Comparison of ENCODE assay signal across 9 cellular contexts in the genomic region with DNA sequence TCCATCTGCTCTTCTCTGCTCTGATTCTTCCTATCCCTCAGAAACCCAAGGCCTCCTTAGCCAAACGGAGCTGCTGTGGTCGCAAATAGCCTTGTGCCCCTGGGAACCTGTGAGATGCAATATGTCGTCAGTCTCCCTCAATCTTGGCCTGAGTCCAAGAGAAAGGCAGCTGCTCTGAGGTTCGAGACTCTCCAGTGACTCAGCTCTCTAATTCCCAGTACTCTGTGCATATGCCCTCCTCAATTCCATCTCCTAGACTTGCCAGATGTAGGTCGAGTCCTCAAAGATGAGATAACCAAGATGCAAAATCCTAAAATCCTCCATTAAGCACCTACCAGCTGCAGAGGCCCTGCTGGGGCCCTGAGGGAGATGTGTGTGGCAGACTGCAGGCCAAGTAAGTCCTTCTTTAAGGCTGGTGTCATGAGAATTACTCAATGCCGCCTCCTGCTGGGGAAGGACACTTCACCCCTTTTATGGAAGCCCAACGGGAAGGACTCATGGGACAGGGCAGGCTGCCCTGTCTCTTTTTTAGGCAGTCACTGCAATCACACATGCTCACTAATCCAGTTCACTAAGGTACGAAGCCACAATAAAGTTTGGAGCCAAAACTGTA. TPM values are rescaled to one million over a fixed set of nuclear protein-coding genes. Genes with fewer than 3 reads are reported as not detected.
A peak's percentile ranks its signal among the peaks of the same experiment; 100 is the strongest.
DNase-seq lines count a peak whose midpoint lies in the region; ATAC-seq, FAIRE-seq and TF ChIP-seq lines count a peak whose summit lies in the region.
"Had no signal": no experiment of that assay in that cellular context is flagged by ENCODE, and none has a peak within 500 bp of the region (broad histone marks: within the 10 kb centered on the region; RNA-seq: fewer than 3 reads in every experiment).

No MANE protein-coding gene starts in this region.

- DNase-seq in activated effector memory CD4-positive, alpha-beta T cell treated with anti-CD3 and anti-CD28 coated beads, Interleukin-2, amount 50 U/mL, for 16 hours, result peak; percentile 72
- no peak for DNase-seq in activated effector memory CD4-positive, alpha-beta T cell treated with Interleukin-2 at 50 U/mL for 16 hours
- peak; percentile 38 for DNase-seq in activated naive CD8-positive, alpha-beta T cell treated with anti-CD3 and anti-CD28 coated beads, Interleukin-2, amount 10 ng/mL, durations not matched to agents 7 days and 5 days
- no peak for DNase-seq in keratinocyte (ENCODE audit: low read depth, low spot score)
- no peak for DNase-seq in upper lobe of right lung
- DNase-seq in medulla oblongata (ENCODE audit: extremely low spot score), result no peak
- DNase-seq in T1000 (lab: John Stamatoyannopoulos, UW), result no peak

- H3K9me1 ChIP-seq in keratinocyte (ENCODE audit: control insufficient read depth, extremely low read depth, insufficient read depth, low read length), result no peaks in the 10 kb centered on the region

- H4K20me1 ChIP-seq in OCI-LY3 (ENCODE audit: insufficient read depth, low read length), result no peaks in the 10 kb centered on the region
- no peaks in the 10 kb centered on the region for H4K20me1 ChIP-seq in keratinocyte (ENCODE audit: control insufficient read depth, extremely low read depth, insufficient read depth, low read length)

- 0 out of 2 replicates have a peak, but pooled peaks cover 4% of the 10 kb centered on the region for H3K27me3 ChIP-seq in OCI-LY3 (ENCODE audit: low read depth, low read length)
- no peaks in the 10 kb centered on the region for H3K27me3 ChIP-seq in keratinocyte (ENCODE audit: control insufficient read depth, extremely low read depth, insufficient read depth, low read length)
- peaks cover 9% of the 10 kb centered on the region for H3K27me3 ChIP-seq in upper lobe of right lung

- H3K79me2 ChIP-seq in OCI-LY3 (ENCODE audit: low read length) (no peaks in the 10 kb centered on the region), keratinocyte (ENCODE audit: control insufficient read depth, insufficient read depth, low read length) (no peaks in the 10 kb centered on the region)

- H3K27ac Mint-ChIP-seq in activated naive CD8-positive, alpha-beta T cell treated with anti-CD3 and anti-CD28 coated beads, Interleukin-2, amount 10 ng/mL, durations not matched to agents 7 days and 5 days, result no peak overlapping the region

- no peak overlapping the region for H3K4me3 ChIP-seq in OCI-LY3 (ENCODE audit: low read length)
- no peak overlapping the region for H3K4me3 ChIP-seq in keratinocyte (ENCODE audit: control insufficient read depth in 2 of 3, extremely low read depth in 1 of 3, insufficient read depth in 2 of 3, low read depth in 1 of 3, low read length in 3 of 3)
- no peak overlapping the region for H3K4me3 ChIP-seq in upper lobe of right lung

- intact Hi-C loops in upper lobe of right lung (cut with DNase I), result no loop called here

- no peak overlapping the region for H3K4me3 Mint-ChIP-seq in activated naive CD8-positive, alpha-beta T cell treated with anti-CD3 and anti-CD28 coated beads, Interleukin-2, amount 10 ng/mL, durations not matched to agents 7 days and 5 days
- H3K4me3 Mint-ChIP-seq: central memory CD8-positive, alpha-beta T cell had no signal

- H3K9ac ChIP-seq in OCI-LY3 (ENCODE audit: low read length) (no peak overlapping the region), keratinocyte (ENCODE audit: control insufficient read depth, extremely low read depth, insufficient read depth, low read length) (no peak overlapping the region)

- POLR2A ChIA-PET in activated naive CD8-positive, alpha-beta T cell treated with anti-CD3 and anti-CD28 coated beads, Interleukin-2, amount 10 ng/mL, durations not matched to agents 7 days and 5 days (lab: Charles Lee), result interaction anchor here (0.7 kb wide), 1 partner anchor 200 kb away, joined by 3 read pairs; no protein-coding TSS in a partner anchor

- H3K27ac ChIP-seq in OCI-LY3 (ENCODE audit: low read length) (no peak overlapping the region), keratinocyte (ENCODE audit: control insufficient read depth, insufficient read depth, low read length) (no peak overlapping the region), upper lobe of right lung (no peak overlapping the region)

- peaks cover 35% of the 10 kb centered on the region for H3K4me1 ChIP-seq in OCI-LY3 (ENCODE audit: low read length)
- peaks cover 24% of the 10 kb centered on the region for H3K4me1 ChIP-seq in keratinocyte (ENCODE audit: control insufficient read depth, extremely low read depth, insufficient read depth, low read length)
- H3K4me1 ChIP-seq in upper lobe of right lung, result peaks cover 14% of the 10 kb centered on the region

- H3K4me1 Mint-ChIP-seq in activated naive CD8-positive, alpha-beta T cell treated with anti-CD3 and anti-CD28 coated beads, Interleukin-2, amount 10 ng/mL, durations not matched to agents 7 days and 5 days, result peaks cover 11% of the 10 kb centered on the region

- no peak overlapping the region for H2AFZ ChIP-seq in OCI-LY3 (ENCODE audit: low read depth, low read length)
- no peak overlapping the region for H2AFZ ChIP-seq in keratinocyte (ENCODE audit: control insufficient read depth, low read length)

- no peak for ATAC-seq in activated naive CD8-positive, alpha-beta T cell treated with anti-CD3 and anti-CD28 coated beads, Interleukin-2, amount 10 ng/mL, durations not matched to agents 7 days and 5 days (ENCODE audit: low read depth)
- peak; percentile 66 for ATAC-seq in upper lobe of right lung

- no peaks in the 10 kb centered on the region for H3K9me3 ChIP-seq in OCI-LY3 (ENCODE audit: insufficient read depth, low read length)
- no peaks in the 10 kb centered on the region for H3K9me3 ChIP-seq in keratinocyte (ENCODE audit: control insufficient read depth, low read depth, low read length)
- no peaks in the 10 kb centered on the region for H3K9me3 ChIP-seq in upper lobe of right lung

- no peaks in the 10 kb centered on the region for H3K36me3 ChIP-seq in OCI-LY3 (replicated peaks; ENCODE audit: low read depth, low read length)
- H3K36me3 ChIP-seq in keratinocyte (ENCODE audit: control insufficient read depth in 2 of 2, extremely low read depth in 1 of 2, insufficient read depth in 2 of 2, low read length in 2 of 2), result no peaks in the 10 kb centered on the region
- H3K36me3 ChIP-seq in upper lobe of right lung, result no peaks in the 10 kb centered on the region

- H3K36me3 Mint-ChIP-seq in activated naive CD8-positive, alpha-beta T cell treated with anti-CD3 and anti-CD28 coated beads, Interleukin-2, amount 10 ng/mL, durations not matched to agents 7 days and 5 days, result no peaks in the 10 kb centered on the region

- peak; percentile 30 for TF ChIP-seq CTCF in OCI-LY3 (IDR thresholded peaks at IDR 0.05; ENCODE audit: low read depth, low read length)
- TF ChIP-seq CTCF in keratinocyte (optimal IDR thresholded peaks at IDR 0.05 in 1 of 3, IDR thresholded peaks at IDR 0.05 in 1 of 3, conservative IDR thresholded peaks at IDR 0.05 in 1 of 3; ENCODE audit: extremely low read depth in 1 of 3, insufficient read depth in 2 of 3, low read length in 3 of 3), result peak; percentile 39 to 58 (median 51)
- peak; percentile 45 for TF ChIP-seq CTCF in upper lobe of right lung (IDR thresholded peaks at IDR 0.05)

- peaks cover 16% of the 10 kb centered on the region for H3K27me3 Mint-ChIP-seq in activated naive CD8-positive, alpha-beta T cell treated with anti-CD3 and anti-CD28 coated beads, Interleukin-2, amount 10 ng/mL, durations not matched to agents 7 days and 5 days

- dilution Hi-C loops in keratinocyte (cut with MboI; ENCODE audit: extremely low pct_ligation_motif_present, low sequenced_read_pairs), result no loop called here

- no peaks in the 10 kb centered on the region for H3K9me3 Mint-ChIP-seq in activated naive CD8-positive, alpha-beta T cell treated with anti-CD3 and anti-CD28 coated beads, Interleukin-2, amount 10 ng/mL, durations not matched to agents 7 days and 5 days
- H3K9me3 Mint-ChIP-seq: central memory CD8-positive, alpha-beta T cell had no signal

- H3K4me2 ChIP-seq in OCI-LY3 (ENCODE audit: low read length) (peak overlapping the region; percentile 39), keratinocyte (ENCODE audit: control insufficient read depth, extremely low read depth, insufficient read depth, low read depth, low read length) (no peak overlapping the region)

- no peak for FAIRE-seq in keratinocyte (lab: Jason Lieb, UNC)

RNA-seq across cellular contexts. Expression of a gene that starts 28.5 kb away (rescaled TPM):
- not detected for total RNA-seq in activated naive CD8-positive, alpha-beta T cell treated with anti-CD3 and anti-CD28 coated beads, Interleukin-2, amount 10 ng/mL, durations not matched to agents 7 days and 5 days
- polyA plus RNA-seq in keratinocyte, result 0.08 to 0.35 TPM (median 0.30 TPM) in 3 replicates
- polyA plus RNA-seq in keratinocyte (2011; ENCODE audit: low read depth), result 3.8 TPM
- polyA plus RNA-seq in keratinocyte (2011; cell fraction: cytosol; rRNA removed), result 0.36 and 0.79 TPM in 2 replicates
- polyA plus RNA-seq in keratinocyte (2011; cell fraction: nucleus; rRNA removed), result 1.1 and 1.9 TPM in 2 replicates
- polyA plus RNA-seq in keratinocyte (2012; ENCODE audit: low replicate concordance), result 0.39 and 17.1 TPM in 2 replicates
- polyA minus RNA-seq in keratinocyte, result not detected in 3 replicates
- not detected for polyA minus RNA-seq in keratinocyte (2011; cell fraction: cytosol; rRNA and poly(A)+ RNA removed)
- polyA minus RNA-seq in keratinocyte (2011; cell fraction: nucleus; rRNA and poly(A)+ RNA removed), result 1.2 TPM in 1 of 2 replicates, not detected in the other
- not detected for total RNA-seq in upper lobe of right lung

RNA-seq across cellular contexts. Expression of a gene that starts 30.8 kb away (rescaled TPM):
- total RNA-seq in activated naive CD8-positive, alpha-beta T cell treated with anti-CD3 and anti-CD28 coated beads, Interleukin-2, amount 10 ng/mL, durations not matched to agents 7 days and 5 days, result not detected
- polyA plus RNA-seq in keratinocyte, result 3.6 to 9.4 TPM (median 5.7 TPM) in 3 replicates
- polyA plus RNA-seq in keratinocyte (2011; ENCODE audit: low read depth), result 14.3 TPM
- 6.9 and 9.2 TPM in 2 replicates for polyA plus RNA-seq in keratinocyte (2011; cell fraction: cytosol; rRNA removed)
- 15.8 and 28.1 TPM in 2 replicates for polyA plus RNA-seq in keratinocyte (2011; cell fraction: nucleus; rRNA removed)
- polyA plus RNA-seq in keratinocyte (2012; ENCODE audit: low replicate concordance), result 6.0 and 34.2 TPM in 2 replicates
- polyA minus RNA-seq in keratinocyte, result 7.4 to 41.0 TPM (median 10.7 TPM) in 3 replicates
- polyA minus RNA-seq in keratinocyte (2011; cell fraction: cytosol; rRNA and poly(A)+ RNA removed), result not detected
- polyA minus RNA-seq in keratinocyte (2011; cell fraction: nucleus; rRNA and poly(A)+ RNA removed), result 6.0 and 6.8 TPM in 2 replicates
- total RNA-seq in upper lobe of right lung, result 8.2 TPM

RNA-seq across cellular contexts. Expression of a gene that starts 36.4 kb away (rescaled TPM):
- not detected for total RNA-seq in activated naive CD8-positive, alpha-beta T cell treated with anti-CD3 and anti-CD28 coated beads, Interleukin-2, amount 10 ng/mL, durations not matched to agents 7 days and 5 days
- polyA plus RNA-seq in keratinocyte, result 4.0 to 8.3 TPM (median 5.0 TPM) in 3 replicates
- 128 TPM for polyA plus RNA-seq in keratinocyte (2011; ENCODE audit: low read depth)
- polyA plus RNA-seq in keratinocyte (2011; cell fraction: cytosol; rRNA removed), result 3.6 and 7.7 TPM in 2 replicates
- 22.1 and 37.1 TPM in 2 replicates for polyA plus RNA-seq in keratinocyte (2011; cell fraction: nucleus; rRNA removed)
- 10.7 and 646 TPM in 2 replicates for polyA plus RNA-seq in keratinocyte (2012; ENCODE audit: low replicate concordance)
- 4.0 to 15.3 TPM (median 5.6 TPM) in 3 replicates for polyA minus RNA-seq in keratinocyte
- 7.5 TPM for polyA minus RNA-seq in keratinocyte (2011; cell fraction: cytosol; rRNA and poly(A)+ RNA removed)
- 21.0 and 31.2 TPM in 2 replicates for polyA minus RNA-seq in keratinocyte (2011; cell fraction: nucleus; rRNA and poly(A)+ RNA removed)
- total RNA-seq in upper lobe of right lung, result not detected

RNA-seq across cellular contexts. Expression of a gene that starts 55.0 kb away (rescaled TPM):
- not detected for total RNA-seq in activated naive CD8-positive, alpha-beta T cell treated with anti-CD3 and anti-CD28 coated beads, Interleukin-2, amount 10 ng/mL, durations not matched to agents 7 days and 5 days
- not detected in 3 replicates for polyA plus RNA-seq in keratinocyte
- polyA plus RNA-seq in keratinocyte (2011; ENCODE audit: low read depth), result 1.9 TPM
- polyA plus RNA-seq in keratinocyte (2011; cell fraction: cytosol; rRNA removed), result not detected in 2 replicates
- 0.12 TPM in 1 of 2 replicates, not detected in the other for polyA plus RNA-seq in keratinocyte (2011; cell fraction: nucleus; rRNA removed)
- 0.31 and 15.8 TPM in 2 replicates for polyA plus RNA-seq in keratinocyte (2012; ENCODE audit: low replicate concordance)
- polyA minus RNA-seq in keratinocyte, result not detected in 3 replicates
- polyA minus RNA-seq in keratinocyte (2011; cell fraction: cytosol; rRNA and poly(A)+ RNA removed), result not detected
- not detected in 2 replicates for polyA minus RNA-seq in keratinocyte (2011; cell fraction: nucleus; rRNA and poly(A)+ RNA removed)
- total RNA-seq in upper lobe of right lung, result not detected

Comparison
In these comparisons a context has a peak if more than half of its experiments do, and no peak if none do; other contexts are left out.
1. DNase-seq: peak in activated effector memory CD4-positive, alpha-beta T cell treated with anti-CD3 and anti-CD28 coated beads, Interleukin-2, amount 50 U/mL, for 16 hours (single experiment) and activated naive CD8-positive, alpha-beta T cell treated with anti-CD3 and anti-CD28 coated beads, Interleukin-2, amount 10 ng/mL, durations not matched to agents 7 days and 5 days (single experiment); none in activated effector memory CD4-positive, alpha-beta T cell treated with Interleukin-2 at 50 U/mL for 16 hours (single experiment), keratinocyte (single experiment), upper lobe of right lung (single experiment), medulla oblongata (single experiment) and T1000 (single experiment).
2. Peak in every context shown above with its lines, with median percentiles within 50 percentile points of each other: CTCF ChIP-seq.